In genomic region chrX:20529711-20530110, GRCh38 we compare ENCODE assay signal across 15 cellular contexts.
DNase-seq lines count a peak whose midpoint lies in the region; ATAC-seq and TF ChIP-seq lines count a peak whose summit lies in the region.
"Had no signal": no experiment of that assay in that cellular context is flagged by ENCODE, and none has a peak within 500 bp of the region (broad histone marks: within the 10 kb centered on the region; RNA-seq: fewer than 3 reads in every experiment).

No MANE protein-coding gene starts in this region.

- H3K27ac ChIP-seq in GM23248, result no peak overlapping the region
- no peak overlapping the region for H3K27ac ChIP-seq in osteoblast (ENCODE audit: low read depth, low read length)
- H3K27ac ChIP-seq: lower lobe of right lung, neural progenitor cell, Peyer's patch, prostate gland had no signal

- H3F3A ChIP-seq in GM23248 (ENCODE audit: insufficient read depth), result 0 out of 2 replicates have a peak, but pooled peaks cover 5% of the 10 kb centered on the region

- H3K27me3 ChIP-seq in BE2C (no peaks in the 10 kb centered on the region), GM23248 (replicated peaks; ENCODE audit: insufficient read depth) (no peaks in the 10 kb centered on the region), osteoblast (ENCODE audit: insufficient read depth, low read length) (no peaks in the 10 kb centered on the region)
- H3K27me3 ChIP-seq: neural progenitor cell, Peyer's patch had no signal

- in situ Hi-C loops in GM23248 (cut with MboI), result loop anchor here (10.0 to 25.0 kb wide), 3 partner anchors 833 to 1195 kb away; partner anchors contain the start of gene CNKSR2

- no peak overlapping the region for H3K9ac ChIP-seq in GM23248
- H3K9ac ChIP-seq: neural progenitor cell had no signal

- H3K4me3 ChIP-seq in BE2C (ENCODE audit: low read depth, low read length) (peak overlapping the region; percentile 7; the same call in 1 of the 2 replicates), GM23248 (no peak overlapping the region), osteoblast (ENCODE audit: insufficient read depth, low read length) (no peak overlapping the region)
- H3K4me3 ChIP-seq: lower lobe of right lung, neural progenitor cell, Peyer's patch, prostate gland had no signal

- H3K4me2 ChIP-seq in GM23248 (ENCODE audit: unreplicated experiment), result no peak overlapping the region
- peak overlapping the region; percentile 82 for H3K4me2 ChIP-seq in osteoblast (ENCODE audit: insufficient read depth, low read length)

- no peaks in the 10 kb centered on the region for H3K36me3 ChIP-seq in BE2C
- H3K36me3 ChIP-seq in GM23248 (ENCODE audit: low read depth), result no peaks in the 10 kb centered on the region
- H3K36me3 ChIP-seq in osteoblast (ENCODE audit: insufficient read depth, low read length), result no peaks in the 10 kb centered on the region
- H3K36me3 ChIP-seq: lower lobe of right lung, neural progenitor cell, Peyer's patch, prostate gland had no signal

- H3K9me2 ChIP-seq in GM23248 (ENCODE audit: insufficient read depth), result no peaks in the 10 kb centered on the region

- H3K9me3 ChIP-seq in BE2C (no peaks in the 10 kb centered on the region), GM23248 (ENCODE audit: low read depth) (no peaks in the 10 kb centered on the region), osteoblast (ENCODE audit: low read depth, low read length) (no peaks in the 10 kb centered on the region)
- H3K9me3 ChIP-seq: lower lobe of right lung, Peyer's patch, prostate gland had no signal

- TF ChIP-seq CTCF in BE2C (IDR thresholded peaks at IDR 0.05; ENCODE audit: low read depth, low read length), result no peak
- no peak for TF ChIP-seq CTCF in osteoblast (IDR thresholded peaks at IDR 0.05; ENCODE audit: extremely low read depth, low read depth, low read length)

- H4K20me1 ChIP-seq in GM23248 (ENCODE audit: insufficient read depth) (no peaks in the 10 kb centered on the region), osteoblast (ENCODE audit: insufficient read depth, low read length) (no peaks in the 10 kb centered on the region)

- H3K4me1 ChIP-seq in BE2C (peaks cover 9% of the 10 kb centered on the region), GM23248 (ENCODE audit: insufficient read depth) (peaks cover 19% of the 10 kb centered on the region), osteoblast (ENCODE audit: insufficient read depth, low read length) (peaks cover 8% of the 10 kb centered on the region)
- H3K4me1 ChIP-seq: lower lobe of right lung, Peyer's patch, prostate gland had no signal

- H3K79me2 ChIP-seq in GM23248 (ENCODE audit: insufficient read depth), result no peaks in the 10 kb centered on the region
- H3K79me2 ChIP-seq in osteoblast (ENCODE audit: insufficient read depth, low read length), result no peaks in the 10 kb centered on the region

- 18 to 33% methylated on average over 1 of the region's 1 CpG for WGBS in GM23248 (ENCODE audit: low coverage in 1 of 2, low lambda C conversion rate in 2 of 2, missing lambda C conversion rate in 2 of 2), 2 experiments

- DNase-seq in BE2C (no peak), GM23248 (no peak), cerebellar cortex (ENCODE audit: low spot score) (peak; percentile 51), osteoblast (ENCODE audit: insufficient read length, low spot score, missing footprints) (no peak), ureter (ENCODE audit: low spot score) (no peak), iPS-NIHi11 (ENCODE audit: low spot score) (no peak)
- DNase-seq: activated gamma-delta T cell; kidney; lower lobe of right lung; NK-92 treated with Interleukin-12 subunit alpha and Interleukin-12 subunit beta, amount 100 ng/mL, for 24 hours had no signal

- H2AFZ ChIP-seq in GM23248 (peak overlapping the region; percentile 67; the same call in 1 of the 2 replicates), osteoblast (ENCODE audit: low read length) (no peak overlapping the region)
- H2AFZ ChIP-seq: neural progenitor cell had no signal

- no peak for ATAC-seq in GM21529 (IDR thresholded peaks at IDR 0.05; ENCODE audit: unreplicated experiment)
- ATAC-seq: activated CD4-positive, CD25-positive, alpha-beta regulatory T cell treated with anti-CD3 and anti-CD28 coated beads, Interleukin-2, amount 50 U/mL, for 24 hours had no signal
